Comparison of ENCODE assay signal across 8 cellular contexts in genomic region chr3:38662544-38662943, GRCh38. TPM values are rescaled to one million over a fixed set of nuclear protein-coding genes. Genes with fewer than 3 reads are reported as not detected.
DNase-seq lines count a peak whose midpoint lies in the region; ATAC-seq and TF ChIP-seq lines count a peak whose summit lies in the region.

No MANE protein-coding gene starts in this region.

- no peak overlapping the region for H3K14ac ChIP-seq in IMR-90 (replicated peaks; ENCODE audit: low read depth, low read length)

- no peak overlapping the region for H3K4ac ChIP-seq in IMR-90 (ENCODE audit: low read depth, low read length)

- in situ Hi-C loops in IMR-90 (cut with MboI; ENCODE audit: low sequenced_read_pairs): no loop called here

- dilution Hi-C loops in IMR-90 (cut with HindIII; ENCODE audit: low sequenced_read_pairs, unreplicated experiment): no loop called here

- intact Hi-C loops in IMR-90 (cut with micrococcal nuclease): no loop called here
- intact Hi-C loops in natural killer cell (cut with micrococcal nuclease): no loop called here

- H3K4me2 ChIP-seq in IMR-90 (ENCODE audit: low read depth, low read length): no peak overlapping the region

- no peak overlapping the region for H4K5ac ChIP-seq in IMR-90 (ENCODE audit: low read depth, low read length)

- no peaks in the 10 kb centered on the region for H3K36me3 ChIP-seq in IMR-90 (ENCODE audit: control insufficient read depth, insufficient read depth, low read length)

- H2BK20ac ChIP-seq in IMR-90 (ENCODE audit: low read depth, low read length): no peak overlapping the region

- H3K36me3 Mint-ChIP-seq in immature natural killer cell: peaks cover 0 to 6% (median 0%) of the 10 kb centered on the region in 3 donors
- H3K36me3 Mint-ChIP-seq in natural killer cell: peaks cover 8% of the 10 kb centered on the region

- H3K27me3 ChIP-seq in IMR-90 (ENCODE audit: control insufficient read depth, insufficient read depth, low read length): peaks cover 25% of the 10 kb centered on the region

- peak; percentile 58 for TF ChIP-seq CTCF in IMR-90 (conservative IDR thresholded peaks at IDR 0.05; ENCODE audit: low read depth, low read length)
- TF ChIP-seq CTCF in natural killer cell (IDR thresholded peaks at IDR 0.05): no peak

- H2BK5ac ChIP-seq in IMR-90 (ENCODE audit: low read depth, low read length, poor library complexity, severe bottlenecking): no peak overlapping the region

- H2AK9ac ChIP-seq in IMR-90 (replicated peaks; ENCODE audit: low read depth, low read length, poor library complexity): no peak overlapping the region

- H3K23ac ChIP-seq in IMR-90 (ENCODE audit: low read depth, low read length): no peak overlapping the region

- no peak overlapping the region for H3K27ac ChIP-seq in IMR-90 (ENCODE audit: insufficient read depth, low read length)

- H3K4me1 Mint-ChIP-seq in immature natural killer cell (no peaks in the 10 kb centered on the region), natural killer cell (no peaks in the 10 kb centered on the region)

- no peak overlapping the region for H3K18ac ChIP-seq in IMR-90 (ENCODE audit: low read depth, low read length)

- no peaks in the 10 kb centered on the region; the same call in 1 of the 2 replicates for H3K9me1 ChIP-seq in IMR-90 (ENCODE audit: insufficient read depth, low read length)

- CTCF ChIA-PET in IMR-90 (lab: Yijun Ruan, JAX): interaction anchor here (1.2 to 1.7 kb wide), 3 partner anchors 11 to 337 kb away, joined by 4 to 7 read pairs (median 6); no protein-coding TSS in a partner anchor

- H3K4me1 ChIP-seq in IMR-90 (ENCODE audit: control insufficient read depth, insufficient read depth, low read length): no peaks in the 10 kb centered on the region

- TF ChIP-seq RAD21 in IMR-90 (IDR thresholded peaks at IDR 0.05; ENCODE audit: low read length): peak; percentile 66

- H3K4me3 Mint-ChIP-seq in immature natural killer cell (no peak overlapping the region), natural killer cell (no peak overlapping the region)

- peak; percentile 14 for DNase-seq in DMS114 treated with DMSO at 0.1 percent for 48 hours (lab: John Stamatoyannopoulos, UW; ENCODE audit: unreplicated experiment)
- peak; percentile 43 for DNase-seq in IMR-90
- DNase-seq in SK-N-DZ (ENCODE audit: low spot score): peak; percentile 60
- DNase-seq in iris pigment epithelial cell (ENCODE audit: low read depth): peak; percentile 62
- no peak for DNase-seq in immature natural killer cell
- no peak for DNase-seq in mucosa of gallbladder (ENCODE audit: low spot score)
- DNase-seq in natural killer cell: no peak

- H3K27ac Mint-ChIP-seq in immature natural killer cell: no peak overlapping the region
- no peak overlapping the region for H3K27ac Mint-ChIP-seq in natural killer cell

- WGBS in IMR-90 (ENCODE audit: extremely low coverage in 2 of 2, insufficient read length in 1 of 2), 2 experiments: 10% methylated on average over 2 of the region's 4 CpGs; no CpG with 5 or more reads in 1 of the 2 experiments

- no peak for ATAC-seq in IMR-90 (ENCODE audit: low read depth)
- no peak for ATAC-seq in GM18867 (IDR thresholded peaks at IDR 0.05; ENCODE audit: unreplicated experiment)
- no peak for ATAC-seq in natural killer cell

- H3K56ac ChIP-seq in IMR-90 (ENCODE audit: extremely low read depth, insufficient read depth, low read length): peak overlapping the region; percentile 11; the same call in 1 of the 2 replicates

- no peak overlapping the region for H2BK120ac ChIP-seq in IMR-90 (ENCODE audit: low read depth, low read length)

- H3K9ac ChIP-seq in IMR-90 (ENCODE audit: low read depth, low read length): no peak overlapping the region

- H2AFZ ChIP-seq in IMR-90 (replicated peaks; ENCODE audit: low read length, poor library complexity): peak overlapping the region; percentile 42

- H2AK5ac ChIP-seq in IMR-90 (ENCODE audit: low read depth, low read length): no peak overlapping the region

- H4K20me1 ChIP-seq in IMR-90 (ENCODE audit: insufficient read depth, low read length): no peaks in the 10 kb centered on the region

- H3K27me3 Mint-ChIP-seq in immature natural killer cell (ENCODE audit: low read depth in 3 of 3) (peaks cover 0 to 11% (median 7%) of the 10 kb centered on the region in 3 donors), natural killer cell (ENCODE audit: low read depth in 2 of 2) (peaks cover 8 to 21% of the 10 kb centered on the region in 2 donors)

- H2BK15ac ChIP-seq in IMR-90 (ENCODE audit: low read depth, low read length): no peak overlapping the region

- TF ChIP-seq POLR2A in IMR-90 (IDR thresholded peaks at IDR 0.05; ENCODE audit: low read depth, low read length): no peak

- no peak overlapping the region for H3K4me3 ChIP-seq in IMR-90 (ENCODE audit: insufficient read depth, low read depth, low read length)

- H3K79me1 ChIP-seq in IMR-90 (ENCODE audit: low read depth in 1 of 2, low read length in 2 of 2): no peaks in the 10 kb centered on the region

- POLR2A ChIA-PET in IMR-90 (lab: Charles Lee; ENCODE audit: unreplicated experiment): no interaction called here

- no TSS peak for BruUV-seq in IMR-90 (replicated peaks; lab: Mats Ljungman, UMichigan)

- no peaks in the 10 kb centered on the region for H3K9me3 ChIP-seq in IMR-90 (ENCODE audit: control insufficient read depth, insufficient read depth, low read length)

- H4K8ac ChIP-seq in IMR-90 (ENCODE audit: low read depth in 2 of 2, low read length in 2 of 2): no peak overlapping the region

- no peak overlapping the region for H4K91ac ChIP-seq in IMR-90 (ENCODE audit: insufficient read depth, low read depth, low read length)

- H3K9me3 Mint-ChIP-seq in immature natural killer cell (peaks cover 2 to 28% (median 8%) of the 10 kb centered on the region in 6 donors), natural killer cell (peaks cover 3 to 4% of the 10 kb centered on the region in 2 donors)

TF ChIP-seq in IMR-90, 13 proteins besides CTCF, POLR2A, EP300 and RAD21:
- TF ChIP-seq BHLHE40 (IDR thresholded peaks at IDR 0.05; ENCODE audit: low read depth, low read length) (no peak), SMC3 (IDR thresholded peaks at IDR 0.05; ENCODE audit: low read depth, low read length) (peak; percentile 42)

RNA-seq across cellular contexts. Expression of gene SCN5A, which starts 13.1 kb away (rescaled TPM):
- total RNA-seq in IMR-90 (2012; rRNA removed) (1.7 and 2.0 TPM in 2 replicates), mucosa of gallbladder (0.20 TPM), natural killer cell (under 1 TPM in 1 of 3 donors, not detected in 2; 0.50 TPM)
- polyA plus RNA-seq in IMR-90 (2012; rRNA removed) (1.9 and 2.1 TPM in 2 replicates), immature natural killer cell (not detected)
- 1.1 and 1.2 TPM in 2 replicates for polyA plus RNA-seq in IMR-90 (2012; cell fraction: cytosol; rRNA removed)
- 3.7 and 4.2 TPM in 2 replicates for polyA plus RNA-seq in IMR-90 (2012; cell fraction: nucleus; rRNA removed; ENCODE audit: low replicate concordance)
- 3.9 and 4.9 TPM in 2 replicates for polyA plus RNA-seq in SK-N-DZ (2014; cell fraction: cytosol; rRNA removed)
- 7.4 and 9.5 TPM in 2 replicates for polyA plus RNA-seq in SK-N-DZ (2014; cell fraction: nucleus; rRNA removed)

Comparison
In these comparisons a context has a peak if more than half of its experiments do, and no peak if none do; other contexts are left out.
1. DNase-seq: peak in DMS114 treated with DMSO at 0.1 percent for 48 hours (single experiment), IMR-90 (single experiment), SK-N-DZ (single experiment) and iris pigment epithelial cell (single experiment); none in immature natural killer cell (0 of 3), mucosa of gallbladder (single experiment) and natural killer cell (single experiment).